In genomic region chr13:98509271-98510155, GRCh38 we compare ENCODE assay signal across 8 cellular contexts.
DNase-seq lines count a peak whose midpoint lies in the region; ATAC-seq and TF ChIP-seq lines count a peak whose summit lies in the region.

No MANE protein-coding gene starts in this region.

- H3K27ac ChIP-seq in cardiac muscle cell (peak overlapping the region; percentile 93), skin epidermis (peak overlapping the region in 20 of 21 experiments; percentile 26 to 85 (median 68))

- H3K9me3 ChIP-seq in cardiac muscle cell (ENCODE audit: low read depth): no peaks in the 10 kb centered on the region

- no peaks in the 10 kb centered on the region for H3K27me3 ChIP-seq in cardiac muscle cell

- no peaks in the 10 kb centered on the region for H3K36me3 ChIP-seq in cardiac muscle cell

- DNase-seq in NCI-H460 (ENCODE audit: extremely low read depth, low read depth): peak; percentile 88
- DNase-seq in activated effector memory CD4-positive, alpha-beta T cell treated with Interleukin-2 at 50 U/mL for 16 hours: peak; percentile 34
- peak in 1 of 2 donors; percentile 83 for DNase-seq in cardiac muscle cell (ENCODE audit: low read depth in 1 of 2, low spot score in 1 of 2)
- DNase-seq in COLO668 (lab: John Stamatoyannopoulos, UW; ENCODE audit: unreplicated experiment): no peak
- DNase-seq in mesenteric fat pad (ENCODE audit: low spot score): no peak

- peaks cover 51% of the 10 kb centered on the region for H3K4me1 ChIP-seq in cardiac muscle cell (ENCODE audit: low read depth)

- ATAC-seq in GM18498 (IDR thresholded peaks at IDR 0.05; ENCODE audit: unreplicated experiment) (peak; percentile 43), HG02642 (IDR thresholded peaks at IDR 0.05; ENCODE audit: poor library complexity, unreplicated experiment) (peak; percentile 52)

- H3K4me3 ChIP-seq in cardiac muscle cell (no peak overlapping the region), skin epidermis (no peak overlapping the region)

- TF ChIP-seq CTCF in cardiac muscle cell (IDR thresholded peaks at IDR 0.05; ENCODE audit: low read depth, low read length): no peak

Comparison
In these comparisons a context has a peak if more than half of its experiments do, and no peak if none do; other contexts are left out.
1. DNase-seq: peak in NCI-H460 (single experiment) and activated effector memory CD4-positive, alpha-beta T cell treated with Interleukin-2 at 50 U/mL for 16 hours (single experiment); none in COLO668 (single experiment) and mesenteric fat pad (single experiment).